Comparison of ENCODE assay signal across 11 cellular contexts in the genomic region with DNA sequence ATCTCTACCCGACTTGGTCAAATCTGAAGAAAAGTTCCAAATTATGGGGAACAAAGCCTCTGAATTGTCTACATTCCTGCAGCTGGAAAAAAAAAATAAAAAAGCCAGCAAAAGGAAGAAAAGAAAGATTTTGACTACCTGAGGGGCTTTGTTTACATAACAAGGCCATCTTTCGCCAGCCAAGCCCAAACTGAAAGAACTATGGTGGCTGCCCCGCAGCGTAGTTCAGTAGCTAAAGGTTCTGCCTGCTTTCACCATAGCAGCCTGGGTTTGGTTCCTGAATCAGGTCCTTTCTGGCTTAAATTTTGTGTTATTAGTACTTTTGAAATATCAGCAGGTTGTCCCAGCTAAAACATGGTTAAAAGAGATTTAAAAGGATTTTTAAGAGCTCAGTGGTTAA.
"Had no signal": no experiment of that assay in that cellular context is flagged by ENCODE, and none has a peak within 500 bp of the region (broad histone marks: within the 10 kb centered on the region; RNA-seq: fewer than 3 reads in every experiment).

No MANE protein-coding gene starts in this region.

- H3K4me3 ChIP-seq: lung, pancreas, tibial artery, uterus had no signal

- H3K27me3 Mint-ChIP-seq: activated CD4-positive, alpha-beta T cell treated with anti-CD3 and anti-CD28 coated beads, Interleukin-2, amount 10 ng/mL, durations not matched to agents 7 days and 5 days; effector memory CD8-positive, alpha-beta T cell; stimulated activated naive B cell treated with anti-CD40 and anti-IgM and Interleukin-4, amounts not matched to agents 10 μg/mL and 1 μg/mL and 100 μg/mL, for 72 hours had no signal

- H3K27ac ChIP-seq: pancreas, tibial artery, uterus had no signal

- H3K27ac Mint-ChIP-seq: activated CD4-positive, alpha-beta T cell treated with anti-CD3 and anti-CD28 coated beads, Interleukin-2, amount 10 ng/mL, durations not matched to agents 7 days and 5 days; effector memory CD8-positive, alpha-beta T cell; stimulated activated naive B cell treated with anti-CD40 and anti-IgM and Interleukin-4, amounts not matched to agents 10 μg/mL and 1 μg/mL and 100 μg/mL, for 72 hours had no signal

- H3K9me3 Mint-ChIP-seq: effector memory CD8-positive, alpha-beta T cell had no signal

- H3K4me3 Mint-ChIP-seq: activated CD4-positive, alpha-beta T cell treated with anti-CD3 and anti-CD28 coated beads, Interleukin-2, amount 10 ng/mL, durations not matched to agents 7 days and 5 days; effector memory CD8-positive, alpha-beta T cell; stimulated activated naive B cell treated with anti-CD40 and anti-IgM and Interleukin-4, amounts not matched to agents 10 μg/mL and 1 μg/mL and 100 μg/mL, for 72 hours had no signal

- ATAC-seq: effector memory CD8-positive, alpha-beta T cell; pancreas; stimulated activated naive B cell treated with anti-CD40 and anti-IgM and Interleukin-4, amounts not matched to agents 10 μg/mL and 1 μg/mL and 100 μg/mL, for 72 hours had no signal

- H3K4me1 ChIP-seq: pancreas, tibial artery, uterus had no signal

- H3K9me3 ChIP-seq: pancreas, uterus had no signal

- H3K27me3 ChIP-seq: pancreas, tibial artery, uterus had no signal

- H3K4me1 Mint-ChIP-seq: activated CD4-positive, alpha-beta T cell treated with anti-CD3 and anti-CD28 coated beads, Interleukin-2, amount 10 ng/mL, durations not matched to agents 7 days and 5 days; stimulated activated naive B cell treated with anti-CD40 and anti-IgM and Interleukin-4, amounts not matched to agents 10 μg/mL and 1 μg/mL and 100 μg/mL, for 72 hours had no signal

- H3K36me3 ChIP-seq: pancreas, tibial artery, uterus had no signal

- DNase-seq: activated CD4-positive, alpha-beta T cell treated with anti-CD3 and anti-CD28 coated beads, Interleukin-2, amount 10 ng/mL, durations not matched to agents 7 days and 5 days; activated CD8-positive, alpha-beta memory T cell treated with anti-CD3 and anti-CD28 coated beads, Interleukin-2, amount 50 U/mL, for 48 hours; aorta; cortex of kidney; effector memory CD8-positive, alpha-beta T cell; erythroblast; pancreas; stimulated activated naive B cell treated with anti-CD40 and anti-IgM and Interleukin-4, amounts not matched to agents 10 μg/mL and 1 μg/mL and 100 μg/mL, for 72 hours; tibial artery; uterus had no signal
